In the genomic region with DNA sequence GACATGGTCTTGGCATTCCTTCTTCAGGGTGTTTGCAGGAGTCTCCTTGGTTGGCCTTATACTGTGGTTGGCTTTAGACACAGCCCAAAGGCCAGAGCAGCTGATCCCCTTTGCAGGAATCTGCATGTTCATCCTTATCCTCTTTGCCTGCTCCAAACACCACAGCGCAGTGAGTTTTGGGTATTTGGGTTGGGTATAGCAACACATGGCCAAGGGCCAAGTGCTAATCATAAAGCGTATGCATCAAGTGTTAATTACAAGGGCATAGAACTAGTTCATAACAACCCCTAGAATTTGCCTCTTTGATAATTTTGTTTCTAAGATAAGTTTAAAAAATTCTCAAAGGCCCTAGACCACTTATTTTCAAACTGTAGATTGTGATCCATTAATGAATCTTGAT, we compare ENCODE assay signal across 9 cellular contexts. TPM values are rescaled to one million over a fixed set of nuclear protein-coding genes. Genes with fewer than 3 reads are reported as not detected.
"Had no signal": no experiment of that assay in that cellular context is flagged by ENCODE, and none has a peak within 500 bp of the region (broad histone marks: within the 10 kb centered on the region; RNA-seq: fewer than 3 reads in every experiment).

No MANE protein-coding gene starts in this region.

- H3K9me3 Mint-ChIP-seq: GM23338, H9 had no signal

- H3K27ac Mint-ChIP-seq: GM23338, H9 had no signal

- H3K4me2 ChIP-seq: GM23338 had no signal

- FAIRE-seq: H1, H54, HTR-8/SVneo had no signal

- H3K4me3 Mint-ChIP-seq: GM23338, H9, IgD-negative memory B cell had no signal

- H3K4me1 Mint-ChIP-seq: GM23338, H9, IgD-negative memory B cell had no signal

- H3K4me3 ChIP-seq: GM23338 had no signal

- ATAC-seq: GM23338 had no signal

- H2AFZ ChIP-seq: GM23338 had no signal

- DNase-seq: H9, HCEC 1CT, KG1 had no signal

RNA-seq across cellular contexts. Expression of gene SLC28A2, which starts 11.8 kb away (rescaled TPM):
- total RNA-seq: GM23338, H1, H9, HT-29 had no signal
- polyA plus RNA-seq: IgD-negative memory B cell had no signal
